Comparison of ENCODE assay signal across 1 cellular context in the genomic region with DNA sequence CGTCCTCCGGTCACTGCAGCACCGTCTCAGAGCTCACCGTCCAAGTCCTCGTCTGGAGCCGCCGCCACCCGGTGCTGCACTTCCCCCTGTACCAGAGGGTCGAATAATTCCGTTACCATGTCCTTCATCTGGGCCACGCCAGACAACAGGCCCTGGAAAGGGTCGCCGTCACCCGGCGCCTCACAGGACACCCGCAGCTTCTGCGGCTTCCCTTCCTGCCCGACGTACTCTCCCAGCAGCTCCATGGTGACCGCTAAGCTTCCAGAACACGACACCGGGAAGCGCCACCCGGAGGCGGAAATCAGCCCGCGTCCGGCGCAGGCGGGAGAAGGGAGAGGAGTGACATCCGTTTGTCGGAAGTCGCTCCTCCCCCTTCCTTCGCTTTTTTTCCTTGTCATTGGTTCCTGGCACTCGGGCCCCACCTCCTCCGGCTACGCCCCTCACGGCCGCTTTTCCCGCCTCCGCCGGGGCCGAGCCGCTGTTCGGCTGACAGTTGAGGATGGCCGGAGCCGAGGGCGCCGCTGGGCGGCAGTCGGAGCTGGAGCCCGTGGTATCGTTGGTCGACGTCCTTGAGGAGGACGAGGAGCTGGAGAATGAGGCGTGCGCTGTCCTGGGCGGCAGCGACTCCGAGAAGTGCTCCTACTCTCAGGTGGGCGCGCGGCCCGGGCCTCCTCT.
TF ChIP-seq lines count a peak whose summit lies in the region.

A gene with protein sequence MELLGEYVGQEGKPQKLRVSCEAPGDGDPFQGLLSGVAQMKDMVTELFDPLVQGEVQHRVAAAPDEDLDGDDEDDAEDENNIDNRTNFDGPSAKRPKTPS (minus strand): TSS at position 273 of the 675 bp plus-strand sequence. CDS start 28 bp downstream, at position 245.
A gene with protein sequence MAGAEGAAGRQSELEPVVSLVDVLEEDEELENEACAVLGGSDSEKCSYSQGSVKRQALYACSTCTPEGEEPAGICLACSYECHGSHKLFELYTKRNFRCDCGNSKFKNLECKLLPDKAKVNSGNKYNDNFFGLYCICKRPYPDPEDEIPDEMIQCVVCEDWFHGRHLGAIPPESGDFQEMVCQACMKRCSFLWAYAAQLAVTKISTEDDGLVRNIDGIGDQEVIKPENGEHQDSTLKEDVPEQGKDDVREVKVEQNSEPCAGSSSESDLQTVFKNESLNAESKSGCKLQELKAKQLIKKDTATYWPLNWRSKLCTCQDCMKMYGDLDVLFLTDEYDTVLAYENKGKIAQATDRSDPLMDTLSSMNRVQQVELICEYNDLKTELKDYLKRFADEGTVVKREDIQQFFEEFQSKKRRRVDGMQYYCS (plus strand): TSS at position 464 of the 675 bp plus-strand sequence. CDS start 36 bp downstream, at position 500.

TF ChIP-seq in HepG2, 621 proteins besides CTCF, POLR2A, EP300 and RAD21 (continued from another document and continues in another):
- TF ChIP-seq, protein P1, sequence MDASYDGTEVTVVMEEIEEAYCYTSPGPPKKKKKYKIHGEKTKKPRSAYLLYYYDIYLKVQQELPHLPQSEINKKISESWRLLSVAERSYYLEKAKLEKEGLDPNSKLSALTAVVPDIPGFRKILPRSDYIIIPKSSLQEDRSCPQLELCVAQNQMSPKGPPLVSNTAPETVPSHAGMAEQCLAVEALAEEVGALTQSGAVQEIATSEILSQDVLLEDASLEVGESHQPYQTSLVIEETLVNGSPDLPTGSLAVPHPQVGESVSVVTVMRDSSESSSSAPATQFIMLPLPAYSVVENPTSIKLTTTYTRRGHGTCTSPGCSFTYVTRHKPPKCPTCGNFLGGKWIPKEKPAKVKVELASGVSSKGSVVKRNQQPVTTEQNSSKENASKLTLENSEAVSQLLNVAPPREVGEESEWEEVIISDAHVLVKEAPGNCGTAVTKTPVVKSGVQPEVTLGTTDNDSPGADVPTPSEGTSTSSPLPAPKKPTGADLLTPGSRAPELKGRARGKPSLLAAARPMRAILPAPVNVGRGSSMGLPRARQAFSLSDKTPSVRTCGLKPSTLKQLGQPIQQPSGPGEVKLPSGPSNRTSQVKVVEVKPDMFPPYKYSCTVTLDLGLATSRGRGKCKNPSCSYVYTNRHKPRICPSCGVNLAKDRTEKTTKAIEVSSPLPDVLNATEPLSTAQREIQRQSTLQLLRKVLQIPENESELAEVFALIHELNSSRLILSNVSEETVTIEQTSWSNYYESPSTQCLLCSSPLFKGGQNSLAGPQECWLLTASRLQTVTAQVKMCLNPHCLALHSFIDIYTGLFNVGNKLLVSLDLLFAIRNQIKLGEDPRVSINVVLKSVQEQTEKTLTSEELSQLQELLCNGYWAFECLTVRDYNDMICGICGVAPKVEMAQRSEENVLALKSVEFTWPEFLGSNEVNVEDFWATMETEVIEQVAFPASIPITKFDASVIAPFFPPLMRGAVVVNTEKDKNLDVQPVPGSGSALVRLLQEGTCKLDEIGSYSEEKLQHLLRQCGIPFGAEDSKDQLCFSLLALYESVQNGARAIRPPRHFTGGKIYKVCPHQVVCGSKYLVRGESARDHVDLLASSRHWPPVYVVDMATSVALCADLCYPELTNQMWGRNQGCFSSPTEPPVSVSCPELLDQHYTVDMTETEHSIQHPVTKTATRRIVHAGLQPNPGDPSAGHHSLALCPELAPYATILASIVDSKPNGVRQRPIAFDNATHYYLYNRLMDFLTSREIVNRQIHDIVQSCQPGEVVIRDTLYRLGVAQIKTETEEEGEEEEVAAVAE (CRISPR knock-in tag; IDR thresholded peaks at IDR 0.05; ENCODE audit: borderline replicate concordance): no peak; the same call in 1 of the 2 replicates
- TF ChIP-seq ZNF335 (CRISPR knock-in tag; IDR thresholded peaks at IDR 0.05): peak; percentile 87
- peak; percentile 79 for TF ChIP-seq ZIK1 (CRISPR knock-in tag; IDR thresholded peaks at IDR 0.05; ENCODE audit: borderline replicate concordance, low read depth)
- no peak for TF ChIP-seq MZF1 (CRISPR knock-in tag; IDR thresholded peaks at IDR 0.05; ENCODE audit: borderline replicate concordance)
- TF ChIP-seq, protein P2, sequence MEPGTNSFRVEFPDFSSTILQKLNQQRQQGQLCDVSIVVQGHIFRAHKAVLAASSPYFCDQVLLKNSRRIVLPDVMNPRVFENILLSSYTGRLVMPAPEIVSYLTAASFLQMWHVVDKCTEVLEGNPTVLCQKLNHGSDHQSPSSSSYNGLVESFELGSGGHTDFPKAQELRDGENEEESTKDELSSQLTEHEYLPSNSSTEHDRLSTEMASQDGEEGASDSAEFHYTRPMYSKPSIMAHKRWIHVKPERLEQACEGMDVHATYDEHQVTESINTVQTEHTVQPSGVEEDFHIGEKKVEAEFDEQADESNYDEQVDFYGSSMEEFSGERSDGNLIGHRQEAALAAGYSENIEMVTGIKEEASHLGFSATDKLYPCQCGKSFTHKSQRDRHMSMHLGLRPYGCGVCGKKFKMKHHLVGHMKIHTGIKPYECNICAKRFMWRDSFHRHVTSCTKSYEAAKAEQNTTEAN (CRISPR knock-in tag; conservative IDR thresholded peaks at IDR 0.05): no peak
- TF ChIP-seq, protein P3, sequence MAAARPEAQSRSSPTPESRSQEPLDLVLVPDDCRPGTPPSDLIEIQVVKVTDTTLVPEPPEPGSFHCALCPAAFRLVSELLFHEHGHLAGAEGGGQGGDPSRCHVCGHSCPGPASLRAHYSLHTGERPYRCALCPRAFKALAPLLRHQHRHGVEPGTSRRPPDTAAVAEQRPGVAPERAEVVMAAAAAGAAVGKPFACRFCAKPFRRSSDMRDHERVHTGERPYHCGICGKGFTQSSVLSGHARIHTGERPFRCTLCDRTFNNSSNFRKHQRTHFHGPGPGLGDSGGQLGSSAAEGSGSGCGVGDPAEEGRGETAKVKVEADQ (CRISPR knock-in tag; IDR thresholded peaks at IDR 0.05; ENCODE audit: borderline replicate concordance): peak; percentile 77; the same call in 1 of the 2 replicates
- no peak; the same call in 1 of the 2 replicates for TF ChIP-seq ZNF709 (CRISPR knock-in tag; IDR thresholded peaks at IDR 0.05)
- peak; percentile 47 for TF ChIP-seq IKZF4 (CRISPR knock-in tag; IDR thresholded peaks at IDR 0.05; ENCODE audit: borderline replicate concordance, low read depth, not compliant biosample characterization)
- TF ChIP-seq, protein P4, sequence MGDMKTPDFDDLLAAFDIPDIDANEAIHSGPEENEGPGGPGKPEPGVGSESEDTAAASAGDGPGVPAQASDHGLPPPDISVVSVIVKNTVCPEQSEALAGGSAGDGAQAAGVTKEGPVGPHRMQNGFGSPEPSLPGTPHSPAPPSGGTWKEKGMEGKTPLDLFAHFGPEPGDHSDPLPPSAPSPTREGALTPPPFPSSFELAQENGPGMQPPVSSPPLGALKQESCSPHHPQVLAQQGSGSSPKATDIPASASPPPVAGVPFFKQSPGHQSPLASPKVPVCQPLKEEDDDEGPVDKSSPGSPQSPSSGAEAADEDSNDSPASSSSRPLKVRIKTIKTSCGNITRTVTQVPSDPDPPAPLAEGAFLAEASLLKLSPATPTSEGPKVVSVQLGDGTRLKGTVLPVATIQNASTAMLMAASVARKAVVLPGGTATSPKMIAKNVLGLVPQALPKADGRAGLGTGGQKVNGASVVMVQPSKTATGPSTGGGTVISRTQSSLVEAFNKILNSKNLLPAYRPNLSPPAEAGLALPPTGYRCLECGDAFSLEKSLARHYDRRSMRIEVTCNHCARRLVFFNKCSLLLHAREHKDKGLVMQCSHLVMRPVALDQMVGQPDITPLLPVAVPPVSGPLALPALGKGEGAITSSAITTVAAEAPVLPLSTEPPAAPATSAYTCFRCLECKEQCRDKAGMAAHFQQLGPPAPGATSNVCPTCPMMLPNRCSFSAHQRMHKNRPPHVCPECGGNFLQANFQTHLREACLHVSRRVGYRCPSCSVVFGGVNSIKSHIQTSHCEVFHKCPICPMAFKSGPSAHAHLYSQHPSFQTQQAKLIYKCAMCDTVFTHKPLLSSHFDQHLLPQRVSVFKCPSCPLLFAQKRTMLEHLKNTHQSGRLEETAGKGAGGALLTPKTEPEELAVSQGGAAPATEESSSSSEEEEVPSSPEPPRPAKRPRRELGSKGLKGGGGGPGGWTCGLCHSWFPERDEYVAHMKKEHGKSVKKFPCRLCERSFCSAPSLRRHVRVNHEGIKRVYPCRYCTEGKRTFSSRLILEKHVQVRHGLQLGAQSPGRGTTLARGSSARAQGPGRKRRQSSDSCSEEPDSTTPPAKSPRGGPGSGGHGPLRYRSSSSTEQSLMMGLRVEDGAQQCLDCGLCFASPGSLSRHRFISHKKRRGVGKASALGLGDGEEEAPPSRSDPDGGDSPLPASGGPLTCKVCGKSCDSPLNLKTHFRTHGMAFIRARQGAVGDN (CRISPR knock-in tag; IDR thresholded peaks at IDR 0.05): peak; percentile 97
- TF ChIP-seq ZFP1 (CRISPR knock-in tag; IDR thresholded peaks at IDR 0.05): no peak
- TF ChIP-seq, protein P5, sequence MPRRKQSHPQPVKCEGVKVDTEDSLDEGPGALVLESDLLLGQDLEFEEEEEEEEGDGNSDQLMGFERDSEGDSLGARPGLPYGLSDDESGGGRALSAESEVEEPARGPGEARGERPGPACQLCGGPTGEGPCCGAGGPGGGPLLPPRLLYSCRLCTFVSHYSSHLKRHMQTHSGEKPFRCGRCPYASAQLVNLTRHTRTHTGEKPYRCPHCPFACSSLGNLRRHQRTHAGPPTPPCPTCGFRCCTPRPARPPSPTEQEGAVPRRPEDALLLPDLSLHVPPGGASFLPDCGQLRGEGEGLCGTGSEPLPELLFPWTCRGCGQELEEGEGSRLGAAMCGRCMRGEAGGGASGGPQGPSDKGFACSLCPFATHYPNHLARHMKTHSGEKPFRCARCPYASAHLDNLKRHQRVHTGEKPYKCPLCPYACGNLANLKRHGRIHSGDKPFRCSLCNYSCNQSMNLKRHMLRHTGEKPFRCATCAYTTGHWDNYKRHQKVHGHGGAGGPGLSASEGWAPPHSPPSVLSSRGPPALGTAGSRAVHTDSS (CRISPR knock-in tag; conservative IDR thresholded peaks at IDR 0.05): no peak
- TF ChIP-seq ZC3H13 (CRISPR knock-in tag; IDR thresholded peaks at IDR 0.05): peak; percentile 80; the same call in 1 of the 2 replicates
- no peak for TF ChIP-seq ATM (IDR thresholded peaks at IDR 0.05; ENCODE audit: borderline replicate concordance)
- TF ChIP-seq CREM (IDR thresholded peaks at IDR 0.05): peak; percentile 83
- no peak for TF ChIP-seq CREM (CRISPR knock-in tag; IDR thresholded peaks at IDR 0.05)
- no peak for TF ChIP-seq ZBTB7B (CRISPR knock-in tag; IDR thresholded peaks at IDR 0.05)
- TF ChIP-seq, protein P6, sequence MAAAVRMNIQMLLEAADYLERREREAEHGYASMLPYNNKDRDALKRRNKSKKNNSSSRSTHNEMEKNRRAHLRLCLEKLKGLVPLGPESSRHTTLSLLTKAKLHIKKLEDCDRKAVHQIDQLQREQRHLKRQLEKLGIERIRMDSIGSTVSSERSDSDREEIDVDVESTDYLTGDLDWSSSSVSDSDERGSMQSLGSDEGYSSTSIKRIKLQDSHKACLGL (CRISPR knock-in tag; IDR thresholded peaks at IDR 0.05): peak; percentile 50; the same call in 1 of the 2 replicates
- 0 out of 2 replicates have a peak, but pooled peaks have one; percentile 39 for TF ChIP-seq ZNF44 (CRISPR knock-in tag; IDR thresholded peaks at IDR 0.05)
- TF ChIP-seq, protein P7, sequence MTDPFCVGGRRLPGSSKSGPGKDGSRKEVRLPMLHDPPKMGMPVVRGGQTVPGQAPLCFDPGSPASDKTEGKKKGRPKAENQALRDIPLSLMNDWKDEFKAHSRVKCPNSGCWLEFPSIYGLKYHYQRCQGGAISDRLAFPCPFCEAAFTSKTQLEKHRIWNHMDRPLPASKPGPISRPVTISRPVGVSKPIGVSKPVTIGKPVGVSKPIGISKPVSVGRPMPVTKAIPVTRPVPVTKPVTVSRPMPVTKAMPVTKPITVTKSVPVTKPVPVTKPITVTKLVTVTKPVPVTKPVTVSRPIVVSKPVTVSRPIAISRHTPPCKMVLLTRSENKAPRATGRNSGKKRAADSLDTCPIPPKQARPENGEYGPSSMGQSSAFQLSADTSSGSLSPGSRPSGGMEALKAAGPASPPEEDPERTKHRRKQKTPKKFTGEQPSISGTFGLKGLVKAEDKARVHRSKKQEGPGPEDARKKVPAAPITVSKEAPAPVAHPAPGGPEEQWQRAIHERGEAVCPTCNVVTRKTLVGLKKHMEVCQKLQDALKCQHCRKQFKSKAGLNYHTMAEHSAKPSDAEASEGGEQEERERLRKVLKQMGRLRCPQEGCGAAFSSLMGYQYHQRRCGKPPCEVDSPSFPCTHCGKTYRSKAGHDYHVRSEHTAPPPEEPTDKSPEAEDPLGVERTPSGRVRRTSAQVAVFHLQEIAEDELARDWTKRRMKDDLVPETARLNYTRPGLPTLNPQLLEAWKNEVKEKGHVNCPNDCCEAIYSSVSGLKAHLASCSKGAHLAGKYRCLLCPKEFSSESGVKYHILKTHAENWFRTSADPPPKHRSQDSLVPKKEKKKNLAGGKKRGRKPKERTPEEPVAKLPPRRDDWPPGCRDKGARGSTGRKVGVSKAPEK (CRISPR knock-in tag; IDR thresholded peaks at IDR 0.05; ENCODE audit: borderline replicate concordance): no peak
- TF ChIP-seq FOSL1 (CRISPR knock-in tag; IDR thresholded peaks at IDR 0.05; ENCODE audit: borderline replicate concordance): no peak
- no peak for TF ChIP-seq MIER3 (CRISPR knock-in tag; IDR thresholded peaks at IDR 0.05; ENCODE audit: borderline replicate concordance)
- TF ChIP-seq, protein P8, sequence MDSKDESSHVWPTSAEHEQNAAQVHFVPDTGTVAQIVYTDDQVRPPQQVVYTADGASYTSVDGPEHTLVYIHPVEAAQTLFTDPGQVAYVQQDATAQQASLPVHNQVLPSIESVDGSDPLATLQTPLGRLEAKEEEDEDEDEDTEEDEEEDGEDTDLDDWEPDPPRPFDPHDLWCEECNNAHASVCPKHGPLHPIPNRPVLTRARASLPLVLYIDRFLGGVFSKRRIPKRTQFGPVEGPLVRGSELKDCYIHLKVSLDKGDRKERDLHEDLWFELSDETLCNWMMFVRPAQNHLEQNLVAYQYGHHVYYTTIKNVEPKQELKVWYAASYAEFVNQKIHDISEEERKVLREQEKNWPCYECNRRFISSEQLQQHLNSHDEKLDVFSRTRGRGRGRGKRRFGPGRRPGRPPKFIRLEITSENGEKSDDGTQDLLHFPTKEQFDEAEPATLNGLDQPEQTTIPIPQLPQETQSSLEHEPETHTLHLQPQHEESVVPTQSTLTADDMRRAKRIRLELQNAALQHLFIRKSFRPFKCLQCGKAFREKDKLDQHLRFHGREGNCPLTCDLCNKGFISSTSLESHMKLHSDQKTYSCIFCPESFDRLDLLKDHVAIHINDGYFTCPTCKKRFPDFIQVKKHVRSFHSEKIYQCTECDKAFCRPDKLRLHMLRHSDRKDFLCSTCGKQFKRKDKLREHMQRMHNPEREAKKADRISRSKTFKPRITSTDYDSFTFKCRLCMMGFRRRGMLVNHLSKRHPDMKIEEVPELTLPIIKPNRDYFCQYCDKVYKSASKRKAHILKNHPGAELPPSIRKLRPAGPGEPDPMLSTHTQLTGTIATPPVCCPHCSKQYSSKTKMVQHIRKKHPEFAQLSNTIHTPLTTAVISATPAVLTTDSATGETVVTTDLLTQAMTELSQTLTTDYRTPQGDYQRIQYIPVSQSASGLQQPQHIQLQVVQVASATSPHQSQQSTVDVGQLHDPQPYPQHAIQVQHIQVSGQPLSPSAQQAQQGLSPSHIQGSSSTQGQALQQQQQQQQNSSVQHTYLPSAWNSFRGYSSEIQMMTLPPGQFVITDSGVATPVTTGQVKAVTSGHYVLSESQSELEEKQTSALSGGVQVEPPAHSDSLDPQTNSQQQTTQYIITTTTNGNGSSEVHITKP (CRISPR knock-in tag; IDR thresholded peaks at IDR 0.05; ENCODE audit: low read depth): no peak
- no peak for TF ChIP-seq MAFG (CRISPR knock-in tag; IDR thresholded peaks at IDR 0.05)
- peak; percentile 96 for TF ChIP-seq NR2C2 (CRISPR knock-in tag; IDR thresholded peaks at IDR 0.05; ENCODE audit: borderline replicate concordance)
- TF ChIP-seq NONO (IDR thresholded peaks at IDR 0.05): no peak
- peak; percentile 92 for TF ChIP-seq NONO (CRISPR knock-in tag; conservative IDR thresholded peaks at IDR 0.05)
- peak; percentile 98 for TF ChIP-seq SAP130 (CRISPR knock-in tag; IDR thresholded peaks at IDR 0.05; ENCODE audit: low read depth)
- peak; percentile 76 for TF ChIP-seq MEIS1 (CRISPR knock-in tag; IDR thresholded peaks at IDR 0.05; ENCODE audit: borderline replicate concordance)
- peak; percentile 71; the same call in 1 of the 2 replicates for TF ChIP-seq MEIS2 (CRISPR knock-in tag; IDR thresholded peaks at IDR 0.05)
- peak; percentile 71; the same call in 1 of the 2 replicates for TF ChIP-seq ZZZ3 (CRISPR knock-in tag; IDR thresholded peaks at IDR 0.05; ENCODE audit: borderline replicate concordance)
